9 cellular contexts compared by ENCODE assay signal in genomic region chr11:3984896-3985295, GRCh38.
DNase-seq lines count a peak whose midpoint lies in the region; ATAC-seq and TF ChIP-seq lines count a peak whose summit lies in the region.
"Had no signal": no experiment of that assay in that cellular context is flagged by ENCODE, and none has a peak within 500 bp of the region (broad histone marks: within the 10 kb centered on the region; RNA-seq: fewer than 3 reads in every experiment).

No MANE protein-coding gene starts in this region.

- CTCF ChIA-PET in A673 (lab: Charles Lee) = interaction anchor here (1.3 kb wide), 1 partner anchor 136 kb away, joined by 5 read pairs; no protein-coding TSS in a partner anchor

- H3K4me3 ChIP-seq in A673 (ENCODE audit: low read depth, low read length, poor library complexity, severe bottlenecking) = no peak overlapping the region
- H3K4me3 ChIP-seq in NT2/D1 (ENCODE audit: insufficient read length, low read depth) = no peak overlapping the region
- H3K4me3 ChIP-seq in kidney epithelial cell (ENCODE audit: low read depth, low read length) = no peak overlapping the region

- no peak overlapping the region for H3K9ac ChIP-seq in NT2/D1 (ENCODE audit: insufficient read length, low read depth)

- peaks cover 54% of the 10 kb centered on the region for H3K4me1 Mint-ChIP-seq in activated T-helper 2 cell treated with anti-CD3 and anti-CD28 coated beads, Interferon-gamma antibody, Interleukin-2, Interleukin-4, amounts not matched to agents 10 μg/mL and 5 μg/mL and 100 μg/mL, durations not matched to agents 14 hours and 24 hours and 36 hours (ENCODE audit: low read depth)

- H3K36me3 ChIP-seq in A673 (ENCODE audit: insufficient read depth, low read length, poor library complexity, severe bottlenecking) (no peaks in the 10 kb centered on the region), NT2/D1 (ENCODE audit: insufficient read depth, insufficient read length, low read length) (no peaks in the 10 kb centered on the region), kidney epithelial cell (ENCODE audit: control insufficient read depth, insufficient read depth, low read length) (no peaks in the 10 kb centered on the region)

- H3K27ac Mint-ChIP-seq in activated T-helper 2 cell treated with anti-CD3 and anti-CD28 coated beads, Interferon-gamma antibody, Interleukin-2, Interleukin-4, amounts not matched to agents 10 μg/mL and 5 μg/mL and 100 μg/mL, durations not matched to agents 14 hours and 24 hours and 36 hours = peak overlapping the region; percentile 73

- no peaks in the 10 kb centered on the region for H3K9me3 Mint-ChIP-seq in activated T-helper 2 cell treated with anti-CD3 and anti-CD28 coated beads, Interferon-gamma antibody, Interleukin-2, Interleukin-4, amounts not matched to agents 10 μg/mL and 5 μg/mL and 100 μg/mL, durations not matched to agents 14 hours and 24 hours and 36 hours

- ATAC-seq in HG03521 (IDR thresholded peaks at IDR 0.05; ENCODE audit: unreplicated experiment) = no peak

- no peaks in the 10 kb centered on the region for H3K27me3 Mint-ChIP-seq in activated T-helper 2 cell treated with anti-CD3 and anti-CD28 coated beads, Interferon-gamma antibody, Interleukin-2, Interleukin-4, amounts not matched to agents 10 μg/mL and 5 μg/mL and 100 μg/mL, durations not matched to agents 14 hours and 24 hours and 36 hours (ENCODE audit: low read depth)

- no TSS peak for BruUV-seq in A673 (replicated peaks; lab: Mats Ljungman, UMichigan)

- no peak overlapping the region for H3K4me3 Mint-ChIP-seq in activated T-helper 2 cell treated with anti-CD3 and anti-CD28 coated beads, Interferon-gamma antibody, Interleukin-2, Interleukin-4, amounts not matched to agents 10 μg/mL and 5 μg/mL and 100 μg/mL, durations not matched to agents 14 hours and 24 hours and 36 hours (ENCODE audit: low read depth)

- peaks cover 16% of the 10 kb centered on the region for H3K36me3 Mint-ChIP-seq in activated T-helper 2 cell treated with anti-CD3 and anti-CD28 coated beads, Interferon-gamma antibody, Interleukin-2, Interleukin-4, amounts not matched to agents 10 μg/mL and 5 μg/mL and 100 μg/mL, durations not matched to agents 14 hours and 24 hours and 36 hours (ENCODE audit: low read depth)

- DNase-seq in A673 (ENCODE audit: low spot score) (no peak), NT2/D1 (ENCODE audit: low read depth, low spot score) (peak; percentile 27), kidney epithelial cell (ENCODE audit: low read depth) (no peak), NCI-H2196 treated with DMSO at 0.1 percent for 48 hours (lab: John Stamatoyannopoulos, UW; ENCODE audit: unreplicated experiment) (no peak), ureter (ENCODE audit: low spot score) (no peak), NCI-H524 treated with DMSO at 0.1 percent for 48 hours (lab: John Stamatoyannopoulos, UW) (no peak)
- DNase-seq in activated T-helper 2 cell treated with anti-CD3 and anti-CD28 coated beads, Interferon-gamma antibody, Interleukin-2, Interleukin-4, amounts not matched to agents 10 μg/mL and 5 μg/mL and 100 μg/mL, durations not matched to agents 14 hours and 24 hours and 36 hours (ENCODE audit: low spot score) = no peak
- DNase-seq: NCI-H510A treated with DMSO at 0.1 percent for 48 hours had no signal

- TF ChIP-seq CTCF in A673 (conservative IDR thresholded peaks at IDR 0.05; ENCODE audit: low read depth, low read length) (peak; percentile 24; the same call in 1 of the 2 replicates), kidney epithelial cell (IDR thresholded peaks at IDR 0.05; ENCODE audit: insufficient read depth, low read length, poor library complexity, severe bottlenecking) (peak; percentile 6)

- POLR2A ChIA-PET in A673 (lab: Charles Lee; ENCODE audit: low non-redundant PET) = no interaction called here

- no peaks in the 10 kb centered on the region for H3K27me3 ChIP-seq in A673 (replicated peaks; ENCODE audit: insufficient read depth, low read depth, low read length, poor library complexity)
- no peaks in the 10 kb centered on the region for H3K27me3 ChIP-seq in NT2/D1 (ENCODE audit: insufficient read depth, insufficient read length)
- H3K27me3 ChIP-seq in kidney epithelial cell (ENCODE audit: control insufficient read depth, insufficient read depth, low read length) = no peaks in the 10 kb centered on the region

- H3K4me1 ChIP-seq in A673 (ENCODE audit: insufficient read depth, low read length, poor library complexity, severe bottlenecking) (no peaks in the 10 kb centered on the region), NT2/D1 (ENCODE audit: insufficient read depth, insufficient read length) (no peaks in the 10 kb centered on the region)

- intact Hi-C loops in A673 (cut with micrococcal nuclease; ENCODE audit: unreplicated experiment) = no loop called here
- intact Hi-C loops in activated T-helper 2 cell treated with anti-CD3 and anti-CD28 coated beads, Interferon-gamma antibody, Interleukin-2, Interleukin-4, amounts not matched to agents 10 μg/mL and 5 μg/mL and 100 μg/mL, durations not matched to agents 14 hours and 24 hours and 36 hours (cut with micrococcal nuclease) = loop anchor here (2.0 to 5.0 kb wide), 4 partner anchors 26 to 124 kb away; no protein-coding TSS in a partner anchor

- no peak overlapping the region for H3K27ac ChIP-seq in A673 (ENCODE audit: low read depth, low read length, poor library complexity, severe bottlenecking)

- H3K9me3 ChIP-seq in A673 (ENCODE audit: low read depth, low read length, poor library complexity, severe bottlenecking) (no peaks in the 10 kb centered on the region), NT2/D1 (ENCODE audit: insufficient read depth, low read length) (no peaks in the 10 kb centered on the region)
